In genomic region chr15:32370064-32370463, GRCh38 we compare ENCODE assay signal across 13 cellular contexts. TPM values are rescaled to one million over a fixed set of nuclear protein-coding genes. Genes with fewer than 3 reads are reported as not detected.
DNase-seq lines count a peak whose midpoint lies in the region; ATAC-seq, FAIRE-seq and TF ChIP-seq lines count a peak whose summit lies in the region.
"Not testable (repeated sequence)": the region's sequence is repeated elsewhere in the genome, so short reads cannot be mapped to it uniquely, and the experiment has no call there.
"Had no signal": no experiment of that assay in that cellular context is flagged by ENCODE, and none has a peak within 500 bp of the region (broad histone marks: within the 10 kb centered on the region; RNA-seq: fewer than 3 reads in every experiment).

No MANE protein-coding gene starts in this region.

- not testable (repeated sequence) for TF ChIP-seq POLR2A in body of pancreas (IDR thresholded peaks at IDR 0.05)

- WGBS in body of pancreas, 2 donors, result no CpG with 5 or more reads among the region's 2 CpGs
- WGBS in pancreas, 2 donors, result no CpG with 5 or more reads among the region's 2 CpGs

- not testable (repeated sequence) for H3K27ac ChIP-seq in body of pancreas, pancreas

- H3K9me3 ChIP-seq in body of pancreas, pancreas: not testable (repeated sequence)

- DNase-seq in body of pancreas, pancreas: not testable (repeated sequence)

- ATAC-seq in body of pancreas (peak; percentile 61), pancreas (peak; percentile 30 to 64 (median 50))

- H3K4me1 ChIP-seq in body of pancreas, pancreas: not testable (repeated sequence)

- not testable (repeated sequence) for FAIRE-seq in pancreas (lab: Jason Lieb, UNC)

- intact Hi-C loops in body of pancreas (cut with DNase I); pancreas (cut with DNase I): not testable (repeated sequence)

- not testable (repeated sequence) for H3K4me3 ChIP-seq in body of pancreas, pancreas

- H3K27me3 ChIP-seq in body of pancreas, pancreas: not testable (repeated sequence)

- not testable (repeated sequence) for TF ChIP-seq CTCF in body of pancreas (IDR thresholded peaks at IDR 0.05); pancreas (IDR thresholded peaks at IDR 0.05)

- H3K36me3 ChIP-seq in body of pancreas (replicated peaks in 1 of 2; ENCODE audit: insufficient read depth in 1 of 2, low read depth in 2 of 2); pancreas: not testable (repeated sequence)

RNA-seq across cellular contexts. Expression of gene GOLGA8K, which starts 33.0 kb away (rescaled TPM):
- total RNA-seq in body of pancreas (under 1 TPM in 1 of 2 donors, not detected in 1; 0.78 TPM), pancreas (1 to 10 TPM; 1.1 to 2.6 (median 1.7) TPM)
- 1 to 10 TPM in 1 of 2 donors, under 1 TPM in 1; 0.23 to 1.7 TPM for polyA plus RNA-seq in pancreas
- total RNA-seq: A172; A673; Caco-2; Calu3; CD4-positive, CD25-positive, alpha-beta regulatory T cell; CD8-positive, alpha-beta T cell; Daoy had no signal
- polyA plus RNA-seq: AG04450; CD14-positive monocyte; CD4-positive, alpha-beta memory T cell; CD4-positive, CD25-positive, alpha-beta regulatory T cell; CD8-positive, alpha-beta memory T cell had no signal
